In genomic region chr6:13289789-13290318, GRCh38 we compare ENCODE assay signal across 2 cellular contexts.
TF ChIP-seq lines count a peak whose summit lies in the region.

No MANE protein-coding gene starts in this region.

TF ChIP-seq in K562, 482 proteins besides CTCF, POLR2A, EP300 and RAD21 (continues in another document):
- TF ChIP-seq ADNP (tag; IDR thresholded peaks at IDR 0.05) (0 out of 2 replicates have a peak, but pooled peaks have one; percentile 2), HMG20A (CRISPR knock-in tag; conservative IDR thresholded peaks at IDR 0.05) (no peak), ETV1 (tag; conservative IDR thresholded peaks at IDR 0.05; ENCODE audit: low read depth) (peak; percentile 17; the same call in 1 of the 2 replicates), MEIS2 (IDR thresholded peaks at IDR 0.05; ENCODE audit: partially characterized antibody) (peak; percentile 48), HMGXB4 (CRISPR knock-in tag; IDR thresholded peaks at IDR 0.05) (no peak), ATF6 (CRISPR knock-in tag; IDR thresholded peaks at IDR 0.05) (0 out of 2 replicates have a peak, but pooled peaks have one; percentile 54), PBX2 (CRISPR knock-in tag; IDR thresholded peaks at IDR 0.05; ENCODE audit: low read depth) (no peak), PBX2 (tag; conservative IDR thresholded peaks at IDR 0.05; ENCODE audit: low read depth) (peak; percentile 66), SMAD4 (CRISPR knock-in tag; conservative IDR thresholded peaks at IDR 0.05) (0 out of 2 replicates have a peak, but pooled peaks have one; percentile 48), RBM14 (IDR thresholded peaks at IDR 0.05; ENCODE audit: borderline replicate concordance, insufficient read depth, low read depth, low read length) (no peak), LEF1 (IDR thresholded peaks at IDR 0.05) (peak; percentile 11; the same call in 1 of the 2 replicates), POU5F1 (IDR thresholded peaks at IDR 0.05; ENCODE audit: borderline replicate concordance, low read depth, low read length, partially characterized antibody) (no peak), NR2C2 (CRISPR knock-in tag; IDR thresholded peaks at IDR 0.05) (no peak), NR2C2 (tag; IDR thresholded peaks at IDR 0.05) (peak; percentile 28; the same call in 1 of the 2 replicates)

TF ChIP-seq in HepG2, 621 proteins besides CTCF, POLR2A, EP300 and RAD21 (continues in another document):
- TF ChIP-seq ZFP1 (CRISPR knock-in tag; IDR thresholded peaks at IDR 0.05) (no peak; the same call in 1 of the 2 replicates), ARNTL (CRISPR knock-in tag; IDR thresholded peaks at IDR 0.05) (0 out of 2 replicates have a peak, but pooled peaks have one; percentile 62), NCOR1 (IDR thresholded peaks at IDR 0.05; ENCODE audit: borderline replicate concordance, low read length) (peak; percentile 96), ZBTB42 (CRISPR knock-in tag; IDR thresholded peaks at IDR 0.05) (no peak), MIER2 (CRISPR knock-in tag; IDR thresholded peaks at IDR 0.05) (no peak), ZFP36 (IDR thresholded peaks at IDR 0.05; ENCODE audit: borderline replicate concordance, low read depth, low read length, partially characterized antibody) (no peak), AHR (CRISPR knock-in tag; IDR thresholded peaks at IDR 0.05) (no peak), MAF1 (CRISPR knock-in tag; IDR thresholded peaks at IDR 0.05; ENCODE audit: borderline replicate concordance) (no peak), SAFB2 (CRISPR knock-in tag; IDR thresholded peaks at IDR 0.05; ENCODE audit: borderline replicate concordance, low read depth) (no peak), ZNF710 (CRISPR knock-in tag; IDR thresholded peaks at IDR 0.05; ENCODE audit: borderline replicate concordance) (peak; percentile 94; the same call in 1 of the 2 replicates), PHB2 (IDR thresholded peaks at IDR 0.05; ENCODE audit: partially characterized antibody) (no peak), ZSCAN30 (CRISPR knock-in tag; IDR thresholded peaks at IDR 0.05) (no peak), CENPBD1 (CRISPR knock-in tag; IDR thresholded peaks at IDR 0.05; ENCODE audit: borderline replicate concordance, low read depth) (no peak), NR2F2 (IDR thresholded peaks at IDR 0.05; ENCODE audit: borderline replicate concordance, low read depth) (peak; percentile 81), NAIF1 (CRISPR knock-in tag; IDR thresholded peaks at IDR 0.05; ENCODE audit: borderline replicate concordance) (no peak), FOXP1 (IDR thresholded peaks at IDR 0.05) (no peak), FOXP1 (CRISPR knock-in tag; IDR thresholded peaks at IDR 0.05) (peak; percentile 80), MLLT10 (CRISPR knock-in tag; IDR thresholded peaks at IDR 0.05) (no peak), PLRG1 (conservative IDR thresholded peaks at IDR 0.05) (no peak), NCOA2 (CRISPR knock-in tag; IDR thresholded peaks at IDR 0.05) (peak; percentile 72), KAT8 (CRISPR knock-in tag; IDR thresholded peaks at IDR 0.05) (peak; percentile 71), ZNF615 (CRISPR knock-in tag; IDR thresholded peaks at IDR 0.05; ENCODE audit: borderline replicate concordance) (no peak; the same call in 1 of the 2 replicates), FOXA3 (CRISPR knock-in tag; IDR thresholded peaks at IDR 0.05) (peak; percentile 64), GPBP1L1 (CRISPR knock-in tag; IDR thresholded peaks at IDR 0.05) (no peak), ZNF337 (CRISPR knock-in tag; IDR thresholded peaks at IDR 0.05; ENCODE audit: borderline replicate concordance, low read depth) (no peak), ZNF263 (CRISPR knock-in tag; IDR thresholded peaks at IDR 0.05) (no peak), ZSCAN29 (CRISPR knock-in tag; conservative IDR thresholded peaks at IDR 0.05) (0 out of 2 replicates have a peak, but pooled peaks have one; percentile 32), MBNL3 (CRISPR knock-in tag; conservative IDR thresholded peaks at IDR 0.05) (no peak), ASH2L (IDR thresholded peaks at IDR 0.05; ENCODE audit: insufficient read length, low read depth, low read length) (peak; percentile 100), ZNF280D (CRISPR knock-in tag; IDR thresholded peaks at IDR 0.05) (no peak), ZNF335 (CRISPR knock-in tag; IDR thresholded peaks at IDR 0.05) (no peak), ZNF33A (CRISPR knock-in tag; IDR thresholded peaks at IDR 0.05; ENCODE audit: borderline replicate concordance) (peak; percentile 86; the same call in 1 of the 2 replicates), GTF2F1 (IDR thresholded peaks at IDR 0.05; ENCODE audit: low read length) (no peak), HNRNPUL1 (IDR thresholded peaks at IDR 0.05; ENCODE audit: low read depth, low read length) (0 out of 2 replicates have a peak, but pooled peaks have one; percentile 61), ZNF768 (CRISPR knock-in tag; IDR thresholded peaks at IDR 0.05) (no peak), HMG20B (CRISPR knock-in tag; conservative IDR thresholded peaks at IDR 0.05) (0 out of 2 replicates have a peak, but pooled peaks have one; percentile 60), ZFP82 (CRISPR knock-in tag; IDR thresholded peaks at IDR 0.05; ENCODE audit: borderline replicate concordance) (no peak), ZNF101 (CRISPR knock-in tag; IDR thresholded peaks at IDR 0.05; ENCODE audit: borderline replicate concordance, low read depth) (no peak), CEBPB (IDR thresholded peaks at IDR 0.05; ENCODE audit: borderline replicate concordance, low read depth, low read length) (peak; percentile 87), DMTF1 (CRISPR knock-in tag; IDR thresholded peaks at IDR 0.05) (no peak), ZNF275 (CRISPR knock-in tag; IDR thresholded peaks at IDR 0.05; ENCODE audit: borderline replicate concordance) (no peak), ZBTB10 (CRISPR knock-in tag; IDR thresholded peaks at IDR 0.05; ENCODE audit: borderline replicate concordance) (no peak), HIVEP1 (CRISPR knock-in tag; IDR thresholded peaks at IDR 0.05) (no peak), EEA1 (CRISPR knock-in tag; IDR thresholded peaks at IDR 0.05; ENCODE audit: borderline replicate concordance) (no peak), IKZF4 (CRISPR knock-in tag; IDR thresholded peaks at IDR 0.05; ENCODE audit: borderline replicate concordance, low read depth, not compliant biosample characterization) (no peak), ZFP90 (CRISPR knock-in tag; IDR thresholded peaks at IDR 0.05; ENCODE audit: borderline replicate concordance) (no peak), BRF2 (CRISPR knock-in tag; IDR thresholded peaks at IDR 0.05) (no peak), TOE1 (CRISPR knock-in tag; IDR thresholded peaks at IDR 0.05) (no peak), SP140L (CRISPR knock-in tag; IDR thresholded peaks at IDR 0.05; ENCODE audit: borderline replicate concordance) (0 out of 2 replicates have a peak, but pooled peaks have one; percentile 76), ZNF878 (CRISPR knock-in tag; IDR thresholded peaks at IDR 0.05) (no peak), SRSF9 (IDR thresholded peaks at IDR 0.05; ENCODE audit: borderline replicate concordance, insufficient read depth, low read depth, low read length, poor library complexity, severe bottlenecking) (no peak), ZNF510 (CRISPR knock-in tag; IDR thresholded peaks at IDR 0.05; ENCODE audit: low read depth) (no peak)
